14 cellular contexts compared by ENCODE assay signal in the genomic region with DNA sequence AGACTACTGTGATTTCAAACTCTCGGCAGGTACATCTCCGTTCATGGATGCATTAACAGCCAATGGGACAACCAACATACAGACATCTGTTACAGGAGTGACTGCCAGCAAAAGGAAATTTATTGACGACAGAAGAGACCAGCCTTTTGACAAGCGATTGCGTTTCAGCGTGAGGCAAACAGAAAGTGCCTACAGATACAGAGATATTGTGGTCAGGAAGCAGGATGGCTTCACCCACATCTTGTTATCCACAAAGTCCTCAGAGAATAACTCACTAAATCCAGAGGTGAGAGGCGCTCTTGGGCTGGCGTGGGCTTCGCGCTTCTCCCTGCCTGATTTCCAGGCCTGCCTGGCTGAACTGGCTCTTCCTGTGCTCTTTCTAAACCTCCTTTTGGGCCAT.
DNase-seq lines count a peak whose midpoint lies in the region; ATAC-seq and TF ChIP-seq lines count a peak whose summit lies in the region.
"Had no signal": no experiment of that assay in that cellular context is flagged by ENCODE, and none has a peak within 500 bp of the region (broad histone marks: within the 10 kb centered on the region; RNA-seq: fewer than 3 reads in every experiment).

No MANE protein-coding gene starts in this region.

- in situ Hi-C loops in mammary epithelial cell (cut with MboI; ENCODE audit: low sequenced_read_pairs in 2 of 2) = loop anchor here (10.0 kb wide), 1 partner anchor 621 kb away; no protein-coding TSS in a partner anchor

- H3K36me3 Mint-ChIP-seq in MCF 10A (ENCODE audit: insufficient read depth, unreplicated experiment) = peaks cover 20% of the 10 kb centered on the region
- peaks cover 19% of the 10 kb centered on the region for H3K36me3 Mint-ChIP-seq in activated naive CD8-positive, alpha-beta T cell treated with anti-CD3 and anti-CD28 coated beads for 36 hours

- DNase-seq in MCF 10A (ENCODE audit: unreplicated experiment) = no peak
- no peak for DNase-seq in mammary epithelial cell
- DNase-seq in activated naive CD8-positive, alpha-beta T cell treated with anti-CD3 and anti-CD28 coated beads for 36 hours = peak; percentile 16
- peak; percentile 13 for DNase-seq in stimulated activated naive CD8-positive, alpha-beta T cell treated with anti-CD3 and anti-CD28 coated beads, Interleukin-15, Interleukin-2, amounts not matched to agents 100 U/mL and 50 U/mL, for 24 hours
- no peak for DNase-seq in NCI-H2081 treated with DMSO at 0.1 percent for 48 hours (lab: John Stamatoyannopoulos, UW)
- no peak for DNase-seq in NCI-H226
- DNase-seq in mesenteric fat pad (ENCODE audit: low spot score) = no peak
- DNase-seq: HFFc6, KG1, left cardiac atrium, NCI-H187 treated with DMSO at 0.1 percent for 48 hours, T-cell had no signal

- dilution Hi-C loops in mammary epithelial cell (cut with HindIII; ENCODE audit: low sequenced_read_pairs) = no loop called here

- H3K27ac ChIP-seq in mammary epithelial cell (ENCODE audit: insufficient read depth, low read depth, low read length) = no peak overlapping the region

- WGBS in mammary epithelial cell (ENCODE audit: low coverage, missing lambda C conversion rate) = 100% methylated on average over 10 of the region's 10 CpGs

- H3K4me3 ChIP-seq in mammary epithelial cell (replicated peaks in 1 of 3; ENCODE audit: insufficient read depth in 1 of 3, low read depth in 2 of 3, low read length in 3 of 3) = no peak overlapping the region

- no peaks in the 10 kb centered on the region for H3K27me3 ChIP-seq in mammary epithelial cell (ENCODE audit: insufficient read depth, low read length)

- H3K4me2 ChIP-seq in mammary epithelial cell (ENCODE audit: insufficient read depth, low read depth, low read length) = no peak overlapping the region

- no peaks in the 10 kb centered on the region for H3K9me3 ChIP-seq in mammary epithelial cell (replicated peaks; ENCODE audit: insufficient read depth, low read length)

- H3K4me3 Mint-ChIP-seq in MCF 10A (ENCODE audit: unreplicated experiment) = no peak overlapping the region
- H3K4me3 Mint-ChIP-seq in activated naive CD8-positive, alpha-beta T cell treated with anti-CD3 and anti-CD28 coated beads for 36 hours = no peak overlapping the region
- H3K4me3 Mint-ChIP-seq: brain, HFFc6, T-cell had no signal

- no peaks in the 10 kb centered on the region for H4K20me1 ChIP-seq in mammary epithelial cell (ENCODE audit: insufficient read depth, low read length)

- intact Hi-C loops in MCF 10A (cut with micrococcal nuclease) = loop anchor here (10.0 kb wide), 1 partner anchor 131 kb away; no protein-coding TSS in a partner anchor
- intact Hi-C loops in mammary epithelial cell (cut with micrococcal nuclease) = loop anchor here (5.0 kb wide), 1 partner anchor 128 kb away; no protein-coding TSS in a partner anchor

- no peak overlapping the region for H2AFZ ChIP-seq in mammary epithelial cell (ENCODE audit: low read depth, low read length)

- H3K27me3 Mint-ChIP-seq in MCF 10A (ENCODE audit: insufficient read depth, unreplicated experiment) = no peaks in the 10 kb centered on the region
- no peaks in the 10 kb centered on the region for H3K27me3 Mint-ChIP-seq in activated naive CD8-positive, alpha-beta T cell treated with anti-CD3 and anti-CD28 coated beads for 36 hours
- H3K27me3 Mint-ChIP-seq: brain, T-cell had no signal

- H3K36me3 ChIP-seq in mammary epithelial cell (ENCODE audit: insufficient read depth, low read length) = no peaks in the 10 kb centered on the region

- H3K4me1 ChIP-seq in mammary epithelial cell (ENCODE audit: insufficient read depth, low read length) = peaks cover 13% of the 10 kb centered on the region

- no peak overlapping the region for H3K9ac ChIP-seq in mammary epithelial cell (ENCODE audit: insufficient read depth, low read length)

- H3K27ac Mint-ChIP-seq in MCF 10A (ENCODE audit: low read depth, unreplicated experiment) = peak overlapping the region; percentile 11
- H3K27ac Mint-ChIP-seq in activated naive CD8-positive, alpha-beta T cell treated with anti-CD3 and anti-CD28 coated beads for 36 hours = no peak overlapping the region
- H3K27ac Mint-ChIP-seq: T-cell had no signal

- peak; percentile 56 for ATAC-seq in HG03460 (IDR thresholded peaks at IDR 0.05; ENCODE audit: unreplicated experiment)
- ATAC-seq in stimulated activated naive CD8-positive, alpha-beta T cell treated with anti-CD3 and anti-CD28 coated beads, Interleukin-15, Interleukin-2, amounts not matched to agents 100 U/mL and 50 U/mL, for 24 hours = peak; percentile 65
- ATAC-seq: left cardiac atrium, T-cell had no signal

- peaks cover 50% of the 10 kb centered on the region for H3K79me2 ChIP-seq in mammary epithelial cell (ENCODE audit: insufficient read depth, low read length)

- H3K4me1 Mint-ChIP-seq in MCF 10A (ENCODE audit: insufficient read depth, unreplicated experiment) = peaks cover 24% of the 10 kb centered on the region
- H3K4me1 Mint-ChIP-seq in activated naive CD8-positive, alpha-beta T cell treated with anti-CD3 and anti-CD28 coated beads for 36 hours = peaks cover 54% of the 10 kb centered on the region

- POLR2A ChIA-PET in MCF 10A (lab: Yijun Ruan, JAX) = interaction anchor here (0.6 kb wide), 1 partner anchor 440 kb away, joined by 4 read pairs; no protein-coding TSS in a partner anchor

- H3K9me3 Mint-ChIP-seq in MCF 10A (ENCODE audit: unreplicated experiment) = no peaks in the 10 kb centered on the region
- no peaks in the 10 kb centered on the region for H3K9me3 Mint-ChIP-seq in activated naive CD8-positive, alpha-beta T cell treated with anti-CD3 and anti-CD28 coated beads for 36 hours
- H3K9me3 Mint-ChIP-seq: HFFc6, T-cell had no signal

- BruUV-seq in MCF 10A (replicated peaks; lab: Mats Ljungman, UMichigan) = no TSS peak
- no TSS peak for BruUV-seq in mammary epithelial cell (replicated peaks; lab: Mats Ljungman, UMichigan)

- CTCF ChIA-PET in MCF 10A (lab: Yijun Ruan, JAX) (interaction anchor here (0.9 to 1.9 kb wide), 6 partner anchors 10 to 921 kb away, joined by 4 to 7 read pairs (median 4); no protein-coding TSS in a partner anchor), mammary epithelial cell (lab: Charles Lee; ENCODE audit: low non-redundant PET) (no interaction called here)

- TF ChIP-seq CTCF in MCF 10A (IDR thresholded peaks at IDR 0.05; ENCODE audit: unreplicated experiment) (no peak), mammary epithelial cell (conservative IDR thresholded peaks at IDR 0.05 in 1 of 2, IDR thresholded peaks at IDR 0.05 in 1 of 2; ENCODE audit: extremely low read depth in 1 of 2, insufficient read depth in 1 of 2, low read depth in 1 of 2, low read length in 2 of 2) (no peak)

Comparison
In these comparisons a context has a peak if more than half of its experiments do, and no peak if none do; other contexts are left out.
1. DNase-seq: peak in activated naive CD8-positive, alpha-beta T cell treated with anti-CD3 and anti-CD28 coated beads for 36 hours (single experiment) and stimulated activated naive CD8-positive, alpha-beta T cell treated with anti-CD3 and anti-CD28 coated beads, Interleukin-15, Interleukin-2, amounts not matched to agents 100 U/mL and 50 U/mL, for 24 hours (single experiment); none in MCF 10A (single experiment), mammary epithelial cell (single experiment), NCI-H2081 treated with DMSO at 0.1 percent for 48 hours (single experiment), NCI-H226 (single experiment) and mesenteric fat pad (single experiment).